Comparison of ENCODE assay signal across 7 cellular contexts in genomic region chr7:149313981-149314380, GRCh38.
"Had no signal": no experiment of that assay in that cellular context is flagged by ENCODE, and none has a peak within 500 bp of the region (broad histone marks: within the 10 kb centered on the region; RNA-seq: fewer than 3 reads in every experiment).

No MANE protein-coding gene starts in this region.

- H3K4me3 ChIP-seq: GM23338 had no signal

- H3K4me1 Mint-ChIP-seq: GM23338 had no signal

- H3K4me3 Mint-ChIP-seq: GM23338, H9 had no signal

- DNase-seq: H9, HCEC 1CT, IMR-90 had no signal

- FAIRE-seq: H1, H54, HTR-8/SVneo had no signal

- H3K4me2 ChIP-seq: GM23338 had no signal

- ATAC-seq: GM23338 had no signal

- H3K9me3 Mint-ChIP-seq: GM23338 had no signal

- H2AFZ ChIP-seq: GM23338 had no signal

- H3K27ac Mint-ChIP-seq: GM23338, H9 had no signal
